In the genomic region with DNA sequence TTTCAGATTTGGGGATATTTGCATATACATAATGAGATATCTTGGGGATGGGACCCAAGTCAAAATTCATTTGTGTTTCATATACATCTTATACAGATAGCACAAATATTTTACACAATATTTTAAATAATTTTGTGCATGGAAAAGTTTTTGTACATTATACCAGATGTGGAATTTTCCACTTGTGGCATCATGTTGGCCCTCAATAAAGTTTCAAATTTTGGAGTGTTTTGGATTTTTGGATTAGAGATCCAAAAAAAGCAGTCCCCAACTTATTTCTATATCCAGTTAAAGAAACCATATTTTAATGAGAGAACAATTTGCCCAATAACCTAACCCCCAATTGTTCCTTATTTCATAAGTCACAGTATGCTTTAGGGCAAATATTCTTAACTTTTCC, we compare ENCODE assay signal across 29 cellular contexts.
"Had no signal": no experiment of that assay in that cellular context is flagged by ENCODE, and none has a peak within 500 bp of the region (broad histone marks: within the 10 kb centered on the region; RNA-seq: fewer than 3 reads in every experiment).

No MANE protein-coding gene starts in this region.

- H3K9me3 ChIP-seq: ascending aorta, breast epithelium, colonic mucosa, esophagus squamous epithelium, gastroesophageal sphincter, heart right ventricle had no signal

- H3K36me3 ChIP-seq: ascending aorta, breast epithelium, esophagus squamous epithelium, gastroesophageal sphincter had no signal

- ATAC-seq: activated naive CD4-positive, alpha-beta T cell treated with anti-CD3 and anti-CD28 coated beads, Interleukin-2, amount 50 U/mL, for 72 hours; activated T-cell treated with anti-CD3 and anti-CD28 coated beads, Interleukin-2, amount 50 U/mL, for 72 hours; gastroesophageal sphincter; heart right ventricle had no signal

- H3K4me1 ChIP-seq: breast epithelium, colonic mucosa had no signal

- H3K27me3 ChIP-seq: ascending aorta, breast epithelium, cardiac muscle cell, colonic mucosa, esophagus squamous epithelium, gastroesophageal sphincter, heart right ventricle had no signal

- DNase-seq: activated CD4-positive, alpha-beta memory T cell treated with anti-CD3 and anti-CD28 coated beads, Interleukin-2, amount 10 ng/mL, durations not matched to agents 7 days and 5 days; activated CD4-positive, alpha-beta T cell treated with anti-CD3 and anti-CD28 coated beads for 1 hour; activated CD4-positive, alpha-beta T cell treated with anti-CD3 and anti-CD28 coated beads for 4 hours; activated CD4-positive, alpha-beta T cell treated with anti-CD3 and anti-CD28 coated beads, Interleukin-2, amount 10 ng/mL, durations not matched to agents 7 days and 5 days; activated CD4-positive, alpha-beta T cell treated with anti-CD3 and anti-CD28 coated beads, Interleukin-2, amount 50 U/mL, for 4 hours; activated CD8-positive, alpha-beta memory T cell treated with anti-CD3 and anti-CD28 coated beads, Interleukin-2, amount 50 U/mL, for 48 hours; activated gamma-delta T cell; activated naive CD4-positive, alpha-beta T cell; activated naive CD4-positive, alpha-beta T cell treated with anti-CD3 and anti-CD28 coated beads, Interleukin-2, amount 10 ng/mL, durations not matched to agents 7 days and 5 days; activated naive CD8-positive, alpha-beta T cell treated with anti-CD3 and anti-CD28 coated beads, Interleukin-2, amount 10 ng/mL, durations not matched to agents 7 days and 5 days; activated T-cell treated with anti-CD3 and anti-CD28 coated beads for 4 hours; activated T-cell treated with anti-CD3 and anti-CD28 coated beads, Interleukin-2, amount 50 U/mL, for 24 hours; activated T-cell treated with anti-CD3 and anti-CD28 coated beads, Interleukin-2, amount 50 U/mL, for 72 hours; central memory CD4-positive, alpha-beta T cell; cerebellar nuclear complex; colonic mucosa; effector CD8-positive, alpha-beta T cell; esophagus squamous epithelium; foreskin melanocyte; heart right ventricle; T-helper 2 cell had no signal

- H3K27ac ChIP-seq: ascending aorta, breast epithelium, cardiac muscle cell, colonic mucosa, epithelial cell of prostate, esophagus squamous epithelium, gastroesophageal sphincter, heart right ventricle had no signal

- H3K4me3 ChIP-seq: ascending aorta, breast epithelium, cardiac muscle cell, colonic mucosa, esophagus squamous epithelium, gastroesophageal sphincter, heart right ventricle had no signal

- FAIRE-seq: endometrium, endothelial cell of umbilical vein had no signal
